ENCODE assay signal across 9 cellular contexts in genomic region chr4:41644288-41644914, GRCh38.
DNase-seq lines count a peak whose midpoint lies in the region; ATAC-seq and TF ChIP-seq lines count a peak whose summit lies in the region.
"Had no signal": no experiment of that assay in that cellular context is flagged by ENCODE, and none has a peak within 500 bp of the region (broad histone marks: within the 10 kb centered on the region; RNA-seq: fewer than 3 reads in every experiment).

No MANE protein-coding gene starts in this region.

- peak overlapping the region; percentile 32 to 45 for H3K4me3 Mint-ChIP-seq in stimulated activated naive B cell treated with anti-CD40 and anti-IgM and Interleukin-4, amounts not matched to agents 10 μg/mL and 1 μg/mL and 100 μg/mL, for 72 hours
- no peak overlapping the region for H3K4me3 Mint-ChIP-seq in T-helper 2 cell treated with Interferon-gamma antibody and Interleukin-4, amounts not matched to agents 5 μg/mL and 100 μg/mL, for 36 hours
- H3K4me3 Mint-ChIP-seq: activated naive CD8-positive, alpha-beta T cell had no signal

- peaks cover 15 to 36% of the 10 kb centered on the region in 2 donors for H3K4me1 Mint-ChIP-seq in stimulated activated naive B cell treated with anti-CD40 and anti-IgM and Interleukin-4, amounts not matched to agents 10 μg/mL and 1 μg/mL and 100 μg/mL, for 72 hours
- no peaks in the 10 kb centered on the region for H3K4me1 Mint-ChIP-seq in T-helper 2 cell treated with Interferon-gamma antibody and Interleukin-4, amounts not matched to agents 5 μg/mL and 100 μg/mL, for 36 hours (ENCODE audit: low read depth)

- TF ChIP-seq CTCF in AG10803 (conservative IDR thresholded peaks at IDR 0.05; ENCODE audit: low read length) (peak; percentile 59), coronary artery (IDR thresholded peaks at IDR 0.05) (peak; percentile 81)

- peaks cover 31 to 39% of the 10 kb centered on the region in 2 donors for H3K27me3 Mint-ChIP-seq in stimulated activated naive B cell treated with anti-CD40 and anti-IgM and Interleukin-4, amounts not matched to agents 10 μg/mL and 1 μg/mL and 100 μg/mL, for 72 hours
- peaks cover 20% of the 10 kb centered on the region for H3K27me3 Mint-ChIP-seq in T-helper 2 cell treated with Interferon-gamma antibody and Interleukin-4, amounts not matched to agents 5 μg/mL and 100 μg/mL, for 36 hours (ENCODE audit: low read depth)

- H3K27ac ChIP-seq in coronary artery = peak overlapping the region in 1 of 2 donors; percentile 6

- intact Hi-C loops in left colon (cut with DNase I, micrococcal nuclease) = loop anchor here in 1 of 2 donors (5.0 kb wide), 1 partner anchor 362 kb away; no protein-coding TSS in a partner anchor

- H3K4me3 ChIP-seq in AG10803 (ENCODE audit: low read length) (no peak overlapping the region), coronary artery (peak overlapping the region; percentile 57)

- no peaks in the 10 kb centered on the region for H3K9me3 Mint-ChIP-seq in stimulated activated naive B cell treated with anti-CD40 and anti-IgM and Interleukin-4, amounts not matched to agents 10 μg/mL and 1 μg/mL and 100 μg/mL, for 72 hours
- no peaks in the 10 kb centered on the region for H3K9me3 Mint-ChIP-seq in T-helper 2 cell treated with Interferon-gamma antibody and Interleukin-4, amounts not matched to agents 5 μg/mL and 100 μg/mL, for 36 hours

- peak; percentile 95 for ATAC-seq in left colon
- no peak for ATAC-seq in stimulated activated naive B cell treated with anti-CD40 and anti-IgM and Interleukin-4, amounts not matched to agents 10 μg/mL and 1 μg/mL and 100 μg/mL, for 72 hours (replicated peaks)
- ATAC-seq in activated CD4-positive, CD25-positive, alpha-beta regulatory T cell treated with anti-CD3 and anti-CD28 coated beads, Interleukin-2, amount 50 U/mL, for 24 hours = no peak
- ATAC-seq in HG02840 (IDR thresholded peaks at IDR 0.05; ENCODE audit: low FRiP score, unreplicated experiment) = no peak

- H3K27ac Mint-ChIP-seq in stimulated activated naive B cell treated with anti-CD40 and anti-IgM and Interleukin-4, amounts not matched to agents 10 μg/mL and 1 μg/mL and 100 μg/mL, for 72 hours = no peak overlapping the region
- H3K27ac Mint-ChIP-seq in T-helper 2 cell treated with Interferon-gamma antibody and Interleukin-4, amounts not matched to agents 5 μg/mL and 100 μg/mL, for 36 hours = no peak overlapping the region
- H3K27ac Mint-ChIP-seq: activated naive CD8-positive, alpha-beta T cell had no signal

- DNase-seq in AG10803 (ENCODE audit: low read depth) (peak; percentile 24), NCI-H128 (lab: John Stamatoyannopoulos, UW; ENCODE audit: unreplicated experiment) (peak; percentile 15), coronary artery (ENCODE audit: low spot score) (peak; percentile 80), left colon (peak; percentile 46 to 82)
- no peak for DNase-seq in stimulated activated naive B cell treated with anti-CD40 and anti-IgM and Interleukin-4, amounts not matched to agents 10 μg/mL and 1 μg/mL and 100 μg/mL, for 72 hours
- DNase-seq in T-helper 2 cell treated with Interferon-gamma antibody and Interleukin-4, amounts not matched to agents 5 μg/mL and 100 μg/mL, for 36 hours (ENCODE audit: low spot score) = no peak

- H3K36me3 Mint-ChIP-seq in stimulated activated naive B cell treated with anti-CD40 and anti-IgM and Interleukin-4, amounts not matched to agents 10 μg/mL and 1 μg/mL and 100 μg/mL, for 72 hours = peaks cover 0 to 2% of the 10 kb centered on the region in 2 donors
- no peaks in the 10 kb centered on the region for H3K36me3 Mint-ChIP-seq in T-helper 2 cell treated with Interferon-gamma antibody and Interleukin-4, amounts not matched to agents 5 μg/mL and 100 μg/mL, for 36 hours (ENCODE audit: low read depth)
- H3K36me3 Mint-ChIP-seq: activated naive CD8-positive, alpha-beta T cell had no signal

Comparison
In these comparisons a context has a peak if more than half of its experiments do, and no peak if none do; other contexts are left out.
1. DNase-seq: peak in AG10803 (single experiment), NCI-H128 (single experiment), coronary artery (single experiment) and left colon (2 of 2); none in stimulated activated naive B cell treated with anti-CD40 and anti-IgM and Interleukin-4, amounts not matched to agents 10 μg/mL and 1 μg/mL and 100 μg/mL, for 72 hours (single experiment) and T-helper 2 cell treated with Interferon-gamma antibody and Interleukin-4, amounts not matched to agents 5 μg/mL and 100 μg/mL, for 36 hours (single experiment).